In genomic region chr7:150735596-150736358, GRCh38 we compare ENCODE assay signal across 1 cellular context.
TF ChIP-seq lines count a peak whose summit lies in the region.

No MANE protein-coding gene starts in this region.

TF ChIP-seq in WTC11, 78 proteins besides CTCF, POLR2A, EP300 and RAD21 (continued from another document):
- TF ChIP-seq HMGXB4 (CRISPR knock-in tag; IDR thresholded peaks at IDR 0.05) (no peak), PREB (CRISPR knock-in tag; IDR thresholded peaks at IDR 0.05; ENCODE audit: borderline replicate concordance) (no peak), ESRRA (CRISPR knock-in tag; IDR thresholded peaks at IDR 0.05; ENCODE audit: borderline replicate concordance) (no peak), TEAD1 (CRISPR knock-in tag; IDR thresholded peaks at IDR 0.05) (0 out of 2 replicates have a peak, but pooled peaks have one; percentile 21)
